1 cellular context compared by ENCODE assay signal in the genomic region with DNA sequence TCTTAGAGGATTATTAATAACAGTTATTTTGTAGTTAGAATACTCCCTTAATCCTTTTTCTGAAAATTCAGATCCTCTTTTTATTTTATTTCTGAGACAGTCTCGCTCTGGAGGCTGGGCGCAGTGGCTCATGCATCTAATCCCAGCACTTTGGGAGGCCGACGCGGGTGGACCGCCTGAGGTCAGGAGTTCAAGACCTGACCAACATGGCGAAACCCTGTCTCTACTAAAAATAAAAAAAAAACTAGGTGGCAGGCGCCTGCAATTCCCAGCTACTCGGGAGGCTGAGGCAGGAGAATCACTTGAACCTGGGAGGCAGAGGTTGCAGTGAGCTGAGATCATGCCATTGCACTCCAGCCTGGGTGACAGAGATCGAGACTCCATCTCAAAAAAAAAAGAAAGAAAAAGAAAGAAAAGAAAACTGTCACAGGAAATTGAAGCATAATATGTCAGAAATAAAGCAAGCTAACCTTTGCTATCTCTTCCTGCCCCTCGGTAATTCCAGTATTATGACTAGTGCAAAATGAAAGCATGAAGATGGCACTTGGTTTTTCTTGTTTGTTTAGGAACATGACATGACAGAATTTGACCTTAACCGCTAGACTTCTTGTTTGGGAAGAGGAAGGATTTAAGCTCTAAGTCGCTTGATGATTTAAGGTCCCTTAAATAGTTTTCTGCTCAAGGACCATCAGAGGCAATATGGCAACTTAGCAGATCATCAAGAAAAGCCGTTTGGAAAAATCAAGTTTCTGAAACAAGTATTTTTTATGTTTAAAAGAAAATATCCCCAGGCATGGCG.
TF ChIP-seq lines count a peak whose summit lies in the region.

No MANE protein-coding gene starts in this region.

TF ChIP-seq in HCT116, 20 proteins besides CTCF, POLR2A, EP300 and RAD21:
- TF ChIP-seq, protein P1, sequence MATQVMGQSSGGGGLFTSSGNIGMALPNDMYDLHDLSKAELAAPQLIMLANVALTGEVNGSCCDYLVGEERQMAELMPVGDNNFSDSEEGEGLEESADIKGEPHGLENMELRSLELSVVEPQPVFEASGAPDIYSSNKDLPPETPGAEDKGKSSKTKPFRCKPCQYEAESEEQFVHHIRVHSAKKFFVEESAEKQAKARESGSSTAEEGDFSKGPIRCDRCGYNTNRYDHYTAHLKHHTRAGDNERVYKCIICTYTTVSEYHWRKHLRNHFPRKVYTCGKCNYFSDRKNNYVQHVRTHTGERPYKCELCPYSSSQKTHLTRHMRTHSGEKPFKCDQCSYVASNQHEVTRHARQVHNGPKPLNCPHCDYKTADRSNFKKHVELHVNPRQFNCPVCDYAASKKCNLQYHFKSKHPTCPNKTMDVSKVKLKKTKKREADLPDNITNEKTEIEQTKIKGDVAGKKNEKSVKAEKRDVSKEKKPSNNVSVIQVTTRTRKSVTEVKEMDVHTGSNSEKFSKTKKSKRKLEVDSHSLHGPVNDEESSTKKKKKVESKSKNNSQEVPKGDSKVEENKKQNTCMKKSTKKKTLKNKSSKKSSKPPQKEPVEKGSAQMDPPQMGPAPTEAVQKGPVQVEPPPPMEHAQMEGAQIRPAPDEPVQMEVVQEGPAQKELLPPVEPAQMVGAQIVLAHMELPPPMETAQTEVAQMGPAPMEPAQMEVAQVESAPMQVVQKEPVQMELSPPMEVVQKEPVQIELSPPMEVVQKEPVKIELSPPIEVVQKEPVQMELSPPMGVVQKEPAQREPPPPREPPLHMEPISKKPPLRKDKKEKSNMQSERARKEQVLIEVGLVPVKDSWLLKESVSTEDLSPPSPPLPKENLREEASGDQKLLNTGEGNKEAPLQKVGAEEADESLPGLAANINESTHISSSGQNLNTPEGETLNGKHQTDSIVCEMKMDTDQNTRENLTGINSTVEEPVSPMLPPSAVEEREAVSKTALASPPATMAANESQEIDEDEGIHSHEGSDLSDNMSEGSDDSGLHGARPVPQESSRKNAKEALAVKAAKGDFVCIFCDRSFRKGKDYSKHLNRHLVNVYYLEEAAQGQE (IDR thresholded peaks at IDR 0.05; ENCODE audit: low read depth): no peak
- no peak for TF ChIP-seq JUND (IDR thresholded peaks at IDR 0.05)
- no peak for TF ChIP-seq CBX3 (IDR thresholded peaks at IDR 0.05; ENCODE audit: low read depth)
- no peak for TF ChIP-seq ZFX (IDR thresholded peaks at IDR 0.05)
- no peak for TF ChIP-seq EZH2phosphoT487 (IDR thresholded peaks at IDR 0.05; ENCODE audit: borderline replicate concordance)
- no peak for TF ChIP-seq EGR1 (IDR thresholded peaks at IDR 0.05; ENCODE audit: low read depth)
- TF ChIP-seq, protein P2, sequence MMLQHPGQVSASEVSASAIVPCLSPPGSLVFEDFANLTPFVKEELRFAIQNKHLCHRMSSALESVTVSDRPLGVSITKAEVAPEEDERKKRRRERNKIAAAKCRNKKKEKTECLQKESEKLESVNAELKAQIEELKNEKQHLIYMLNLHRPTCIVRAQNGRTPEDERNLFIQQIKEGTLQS (IDR thresholded peaks at IDR 0.05): no peak
- TF ChIP-seq, protein P3, sequence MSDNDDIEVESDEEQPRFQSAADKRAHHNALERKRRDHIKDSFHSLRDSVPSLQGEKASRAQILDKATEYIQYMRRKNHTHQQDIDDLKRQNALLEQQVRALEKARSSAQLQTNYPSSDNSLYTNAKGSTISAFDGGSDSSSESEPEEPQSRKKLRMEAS (IDR thresholded peaks at IDR 0.05): no peak
- no peak for TF ChIP-seq EZH2 (IDR thresholded peaks at IDR 0.05)
- no peak for TF ChIP-seq SP1 (IDR thresholded peaks at IDR 0.05; ENCODE audit: low read depth)
- TF ChIP-seq CEBPB (IDR thresholded peaks at IDR 0.05; ENCODE audit: low read depth): no peak
- TF ChIP-seq ELF1 (IDR thresholded peaks at IDR 0.05; ENCODE audit: borderline replicate concordance, low read depth): no peak
- TF ChIP-seq POLR2AphosphoS5 (IDR thresholded peaks at IDR 0.05; ENCODE audit: low read depth, low read length): no peak
- TF ChIP-seq TCF7L2 (IDR thresholded peaks at IDR 0.05; ENCODE audit: borderline replicate concordance, extremely low read depth, insufficient read depth, insufficient read length): no peak
- TF ChIP-seq, protein P4, sequence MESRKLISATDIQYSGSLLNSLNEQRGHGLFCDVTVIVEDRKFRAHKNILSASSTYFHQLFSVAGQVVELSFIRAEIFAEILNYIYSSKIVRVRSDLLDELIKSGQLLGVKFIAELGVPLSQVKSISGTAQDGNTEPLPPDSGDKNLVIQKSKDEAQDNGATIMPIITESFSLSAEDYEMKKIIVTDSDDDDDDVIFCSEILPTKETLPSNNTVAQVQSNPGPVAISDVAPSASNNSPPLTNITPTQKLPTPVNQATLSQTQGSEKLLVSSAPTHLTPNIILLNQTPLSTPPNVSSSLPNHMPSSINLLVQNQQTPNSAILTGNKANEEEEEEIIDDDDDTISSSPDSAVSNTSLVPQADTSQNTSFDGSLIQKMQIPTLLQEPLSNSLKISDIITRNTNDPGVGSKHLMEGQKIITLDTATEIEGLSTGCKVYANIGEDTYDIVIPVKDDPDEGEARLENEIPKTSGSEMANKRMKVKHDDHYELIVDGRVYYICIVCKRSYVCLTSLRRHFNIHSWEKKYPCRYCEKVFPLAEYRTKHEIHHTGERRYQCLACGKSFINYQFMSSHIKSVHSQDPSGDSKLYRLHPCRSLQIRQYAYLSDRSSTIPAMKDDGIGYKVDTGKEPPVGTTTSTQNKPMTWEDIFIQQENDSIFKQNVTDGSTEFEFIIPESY (IDR thresholded peaks at IDR 0.05; ENCODE audit: extremely low read depth, insufficient replicate concordance, low read length): no peak
- TF ChIP-seq SIN3A (IDR thresholded peaks at IDR 0.05; ENCODE audit: low read depth): no peak
- no peak for TF ChIP-seq ZNF274 (IDR thresholded peaks at IDR 0.05; ENCODE audit: low read depth, low read length)
- no peak for TF ChIP-seq FOSL1 (IDR thresholded peaks at IDR 0.05; ENCODE audit: low read depth)
